In genomic region chr4:88613417-88613875, GRCh38 we compare ENCODE assay signal across 1 cellular context.
TF ChIP-seq lines count a peak whose summit lies in the region.

No MANE protein-coding gene starts in this region.

TF ChIP-seq in GM23338, 12 proteins besides CTCF, POLR2A, EP300 and RAD21 (continued from another document):
- TF ChIP-seq, protein P1, sequence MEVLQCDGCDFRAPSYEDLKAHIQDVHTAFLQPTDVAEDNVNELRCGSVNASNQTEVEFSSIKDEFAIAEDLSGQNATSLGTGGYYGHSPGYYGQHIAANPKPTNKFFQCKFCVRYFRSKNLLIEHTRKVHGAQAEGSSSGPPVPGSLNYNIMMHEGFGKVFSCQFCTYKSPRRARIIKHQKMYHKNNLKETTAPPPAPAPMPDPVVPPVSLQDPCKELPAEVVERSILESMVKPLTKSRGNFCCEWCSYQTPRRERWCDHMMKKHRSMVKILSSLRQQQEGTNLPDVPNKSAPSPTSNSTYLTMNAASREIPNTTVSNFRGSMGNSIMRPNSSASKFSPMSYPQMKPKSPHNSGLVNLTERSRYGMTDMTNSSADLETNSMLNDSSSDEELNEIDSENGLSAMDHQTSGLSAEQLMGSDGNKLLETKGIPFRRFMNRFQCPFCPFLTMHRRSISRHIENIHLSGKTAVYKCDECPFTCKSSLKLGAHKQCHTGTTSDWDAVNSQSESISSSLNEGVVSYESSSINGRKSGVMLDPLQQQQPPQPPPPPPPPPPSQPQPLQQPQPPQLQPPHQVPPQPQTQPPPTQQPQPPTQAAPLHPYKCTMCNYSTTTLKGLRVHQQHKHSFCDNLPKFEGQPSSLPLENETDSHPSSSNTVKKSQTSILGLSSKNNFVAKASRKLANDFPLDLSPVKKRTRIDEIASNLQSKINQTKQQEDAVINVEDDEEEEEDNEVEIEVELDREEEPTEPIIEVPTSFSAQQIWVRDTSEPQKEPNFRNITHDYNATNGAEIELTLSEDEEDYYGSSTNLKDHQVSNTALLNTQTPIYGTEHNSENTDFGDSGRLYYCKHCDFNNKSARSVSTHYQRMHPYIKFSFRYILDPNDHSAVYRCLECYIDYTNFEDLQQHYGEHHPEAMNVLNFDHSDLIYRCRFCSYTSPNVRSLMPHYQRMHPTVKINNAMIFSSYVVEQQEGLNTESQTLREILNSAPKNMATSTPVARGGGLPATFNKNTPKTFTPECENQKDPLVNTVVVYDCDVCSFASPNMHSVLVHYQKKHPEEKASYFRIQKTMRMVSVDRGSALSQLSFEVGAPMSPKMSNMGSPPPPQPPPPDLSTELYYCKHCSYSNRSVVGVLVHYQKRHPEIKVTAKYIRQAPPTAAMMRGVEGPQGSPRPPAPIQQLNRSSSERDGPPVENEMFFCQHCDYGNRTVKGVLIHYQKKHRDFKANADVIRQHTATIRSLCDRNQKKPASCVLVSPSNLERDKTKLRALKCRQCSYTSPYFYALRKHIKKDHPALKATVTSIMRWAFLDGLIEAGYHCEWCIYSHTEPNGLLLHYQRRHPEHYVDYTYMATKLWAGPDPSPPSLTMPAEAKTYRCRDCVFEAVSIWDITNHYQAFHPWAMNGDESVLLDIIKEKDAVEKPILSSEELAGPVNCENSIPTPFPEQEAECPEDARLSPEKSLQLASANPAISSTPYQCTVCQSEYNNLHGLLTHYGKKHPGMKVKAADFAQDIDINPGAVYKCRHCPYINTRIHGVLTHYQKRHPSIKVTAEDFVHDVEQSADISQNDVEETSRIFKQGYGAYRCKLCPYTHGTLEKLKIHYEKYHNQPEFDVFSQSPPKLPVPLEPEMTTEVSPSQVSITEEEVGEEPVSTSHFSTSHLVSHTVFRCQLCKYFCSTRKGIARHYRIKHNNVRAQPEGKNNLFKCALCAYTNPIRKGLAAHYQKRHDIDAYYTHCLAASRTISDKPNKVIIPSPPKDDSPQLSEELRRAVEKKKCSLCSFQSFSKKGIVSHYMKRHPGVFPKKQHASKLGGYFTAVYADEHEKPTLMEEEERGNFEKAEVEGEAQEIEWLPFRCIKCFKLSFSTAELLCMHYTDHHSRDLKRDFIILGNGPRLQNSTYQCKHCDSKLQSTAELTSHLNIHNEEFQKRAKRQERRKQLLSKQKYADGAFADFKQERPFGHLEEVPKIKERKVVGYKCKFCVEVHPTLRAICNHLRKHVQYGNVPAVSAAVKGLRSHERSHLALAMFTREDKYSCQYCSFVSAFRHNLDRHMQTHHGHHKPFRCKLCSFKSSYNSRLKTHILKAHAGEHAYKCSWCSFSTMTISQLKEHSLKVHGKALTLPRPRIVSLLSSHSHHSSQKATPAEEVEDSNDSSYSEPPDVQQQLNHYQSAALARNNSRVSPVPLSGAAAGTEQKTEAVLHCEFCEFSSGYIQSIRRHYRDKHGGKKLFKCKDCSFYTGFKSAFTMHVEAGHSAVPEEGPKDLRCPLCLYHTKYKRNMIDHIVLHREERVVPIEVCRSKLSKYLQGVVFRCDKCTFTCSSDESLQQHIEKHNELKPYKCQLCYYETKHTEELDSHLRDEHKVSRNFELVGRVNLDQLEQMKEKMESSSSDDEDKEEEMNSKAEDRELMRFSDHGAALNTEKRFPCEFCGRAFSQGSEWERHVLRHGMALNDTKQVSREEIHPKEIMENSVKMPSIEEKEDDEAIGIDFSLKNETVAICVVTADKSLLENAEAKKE (CRISPR knock-in tag; IDR thresholded peaks at IDR 0.05), result no peak
- no peak for TF ChIP-seq ZNF331 (CRISPR knock-in tag; IDR thresholded peaks at IDR 0.05; ENCODE audit: low read depth)
TF ChIP-seq in GM23338: peak in this region for 0.
